In genomic region chr7:111475959-111476358, GRCh38 we compare ENCODE assay signal across 19 cellular contexts.
DNase-seq lines count a peak whose midpoint lies in the region; ATAC-seq, FAIRE-seq and TF ChIP-seq lines count a peak whose summit lies in the region.
"Had no signal": no experiment of that assay in that cellular context is flagged by ENCODE, and none has a peak within 500 bp of the region (broad histone marks: within the 10 kb centered on the region; RNA-seq: fewer than 3 reads in every experiment).

No MANE protein-coding gene starts in this region.

- H3K4me1 ChIP-seq in K562 (replicated peaks in 1 of 2; ENCODE audit: control insufficient read depth in 2 of 2, insufficient read depth in 2 of 2, low read length in 2 of 2) (peaks cover 6 to 47% of the 10 kb centered on the region in 2 experiments; a peak in 4 of 5 replicates), Karpas-422 (ENCODE audit: low read length) (no peaks in the 10 kb centered on the region)
- H3K4me1 ChIP-seq: HAP-1 had no signal

- POLR2A ChIA-PET in K562 (lab: Yijun Ruan, JAX) = interaction anchor here (1.4 kb wide), 1 partner anchor 12 kb away, joined by 4 read pairs; no protein-coding TSS in a partner anchor

- intact Hi-C loops in K562 (cut with micrococcal nuclease) = loop anchor here (1.0 to 5.0 kb wide), 4 partner anchors 38 to 249 kb away; no protein-coding TSS in a partner anchor
- intact Hi-C loops in left colon (cut with DNase I, micrococcal nuclease) = no loop called here

- no peak overlapping the region for H3K4me3 ChIP-seq in K562
- no peak overlapping the region for H3K4me3 ChIP-seq in fibroblast of villous mesenchyme (ENCODE audit: low read depth, low read length)
- H3K4me3 ChIP-seq in Karpas-422 (ENCODE audit: low read length) = no peak overlapping the region
- H3K4me3 ChIP-seq: HAP-1 had no signal

- H3K27me3 ChIP-seq in K562 (ENCODE audit: control insufficient read depth in 2 of 2, insufficient read depth in 2 of 2, low read length in 2 of 2) (no peaks in the 10 kb centered on the region), Karpas-422 (ENCODE audit: low read length) (no peaks in the 10 kb centered on the region)

- H2AFZ ChIP-seq in K562 (ENCODE audit: low read depth, low read length) = no peak overlapping the region
- no peak overlapping the region for H2AFZ ChIP-seq in Karpas-422 (ENCODE audit: low read length)

- in situ Hi-C loops in K562 (cut with MboI) = loop anchor here (5.0 kb wide), 1 partner anchor 384 kb away; the partner anchor contains the start of gene LRRN3

- DNase-seq in NCI-H69 (lab: John Stamatoyannopoulos, UW) (peak; percentile 11), K562 (ENCODE audit: extremely low read depth in 1 of 4, low spot score in 3 of 4) (peak in 2 of 4 experiments; percentile 32 to 58), fibroblast of villous mesenchyme (ENCODE audit: low read depth) (peak; percentile 26), left colon (no peak), NCI-H1930 (lab: John Stamatoyannopoulos, UW) (no peak), Karpas-422 (no peak)
- DNase-seq: C1 segment of cervical spinal cord; Calu3; CD4-positive, alpha-beta memory T cell; COR-L47; DMS53; DMS79 treated with DMSO at 0.1 percent for 48 hours; GF-D8; GOT3 had no signal

- WGBS in K562 (ENCODE audit: insufficient coverage, low coverage, missing lambda C conversion rate) = 88% methylated on average over 1 of the region's 1 CpG

- FAIRE-seq in K562 (lab: Jason Lieb, UNC) = no peak
- FAIRE-seq: GM12891, GM18507, H54 had no signal

- TF ChIP-seq EP300 in K562 (IDR thresholded peaks at IDR 0.05; ENCODE audit: low read length) = peak; percentile 87

- H3K9me2 ChIP-seq in Karpas-422 (replicated peaks; ENCODE audit: insufficient read depth, low read length) = no peaks in the 10 kb centered on the region

- CTCF ChIA-PET in K562 (lab: Yijun Ruan, JAX; ENCODE audit: low intra/inter-chr PET ratio) = no interaction called here

- H3K79me2 ChIP-seq in K562 (ENCODE audit: control insufficient read depth, insufficient read depth, low read length) = peaks cover 10% of the 10 kb centered on the region; the same call in 1 of the 3 replicates
- 0 out of 2 replicates have a peak, but pooled peaks cover 4% of the 10 kb centered on the region for H3K79me2 ChIP-seq in Karpas-422 (ENCODE audit: low read length)

- no peak for TF ChIP-seq RAD21 in K562 (CRISPR knock-in tag; conservative IDR thresholded peaks at IDR 0.05 in 1 of 2, IDR thresholded peaks at IDR 0.05 in 1 of 2)

- no peaks in the 10 kb centered on the region for H3K9me1 ChIP-seq in K562 (ENCODE audit: control insufficient read depth, insufficient read depth, low read length)

- H3K4me2 ChIP-seq in K562 (ENCODE audit: insufficient read depth, low read length) (no peak overlapping the region), Karpas-422 (ENCODE audit: low read depth, low read length, poor library complexity, severe bottlenecking) (no peak overlapping the region)

- BruUV-seq in K562 (replicated peaks; lab: Mats Ljungman, UMichigan) = no TSS peak

- peaks cover 18% of the 10 kb centered on the region for H3K9me3 ChIP-seq in K562 (replicated peaks; ENCODE audit: control insufficient read depth, insufficient read depth, low read depth, low read length)
- no peaks in the 10 kb centered on the region; the same call in 1 of the 2 replicates for H3K9me3 ChIP-seq in Karpas-422 (ENCODE audit: low read length)
- H3K9me3 ChIP-seq: HAP-1 had no signal

- TF ChIP-seq CTCF in K562 (IDR thresholded peaks at IDR 0.05 in 2 of 3, conservative IDR thresholded peaks at IDR 0.05 in 1 of 3; ENCODE audit: insufficient read depth in 2 of 3, low read depth in 1 of 3, low read length in 3 of 3) (no peak), fibroblast of villous mesenchyme (IDR thresholded peaks at IDR 0.05; ENCODE audit: insufficient read depth, low read depth, low read length) (no peak)

- H3K36me3 ChIP-seq in K562 (ENCODE audit: control insufficient read depth, insufficient read depth, low read length) (peaks cover 28% of the 10 kb centered on the region; the same call in 2 of the 3 replicates), Karpas-422 (ENCODE audit: insufficient read depth, low read length) (no peaks in the 10 kb centered on the region)
- H3K36me3 ChIP-seq: HAP-1 had no signal

- H3K27ac ChIP-seq in K562 (ENCODE audit: extremely low read depth, low read depth, low read length) = peak overlapping the region; percentile 68; the same call in 2 of the 3 replicates
- no peak overlapping the region for H3K27ac ChIP-seq in Karpas-422 (ENCODE audit: low read length)

- no peaks in the 10 kb centered on the region for H4K20me1 ChIP-seq in K562 (replicated peaks; ENCODE audit: control insufficient read depth, insufficient read depth, low read length)
- no peaks in the 10 kb centered on the region for H4K20me1 ChIP-seq in Karpas-422 (ENCODE audit: insufficient read depth, low read depth, low read length)

- peak; percentile 83 for ATAC-seq in K562
- no peak for ATAC-seq in left colon
- ATAC-seq in HG03460 (IDR thresholded peaks at IDR 0.05; ENCODE audit: unreplicated experiment) = no peak

- TF ChIP-seq POLR2A in K562 (conservative IDR thresholded peaks at IDR 0.05) = no peak

- peak overlapping the region in 1 of 2 experiments; percentile 46; a peak in 2 of 4 replicates for H3K9ac ChIP-seq in K562 (ENCODE audit: insufficient read depth in 1 of 2, low read depth in 2 of 2, low read length in 2 of 2)
- no peak overlapping the region for H3K9ac ChIP-seq in Karpas-422 (ENCODE audit: low read length)

TF ChIP-seq in K562, 482 proteins besides CTCF, POLR2A, EP300 and RAD21 (continues in another document):
- TF ChIP-seq NR2C2 (CRISPR knock-in tag; IDR thresholded peaks at IDR 0.05) (no peak), NR2C2 (tag; IDR thresholded peaks at IDR 0.05) (peak; percentile 54; the same call in 1 of the 2 replicates), E2F8 (IDR thresholded peaks at IDR 0.05; ENCODE audit: low read depth, partially characterized antibody) (peak; percentile 32), ZNF311 (CRISPR knock-in tag; IDR thresholded peaks at IDR 0.05) (no peak), ESRRA (IDR thresholded peaks at IDR 0.05; ENCODE audit: borderline replicate concordance, low read depth) (peak; percentile 36; the same call in 1 of the 2 replicates), ZEB2 (IDR thresholded peaks at IDR 0.05) (peak; percentile 65), ATF7 (IDR thresholded peaks at IDR 0.05) (peak; percentile 91), CXXC5 (CRISPR knock-in tag; IDR thresholded peaks at IDR 0.05) (peak; percentile 15; the same call in 1 of the 2 replicates), FOXM1 (IDR thresholded peaks at IDR 0.05; ENCODE audit: low read depth) (peak; percentile 64; the same call in 1 of the 2 replicates), FOXM1 (CRISPR knock-in tag; IDR thresholded peaks at IDR 0.05; ENCODE audit: low read depth) (no peak), E2F4 (CRISPR knock-in tag; IDR thresholded peaks at IDR 0.05; ENCODE audit: low read depth) (no peak)
- TF ChIP-seq, protein P1, sequence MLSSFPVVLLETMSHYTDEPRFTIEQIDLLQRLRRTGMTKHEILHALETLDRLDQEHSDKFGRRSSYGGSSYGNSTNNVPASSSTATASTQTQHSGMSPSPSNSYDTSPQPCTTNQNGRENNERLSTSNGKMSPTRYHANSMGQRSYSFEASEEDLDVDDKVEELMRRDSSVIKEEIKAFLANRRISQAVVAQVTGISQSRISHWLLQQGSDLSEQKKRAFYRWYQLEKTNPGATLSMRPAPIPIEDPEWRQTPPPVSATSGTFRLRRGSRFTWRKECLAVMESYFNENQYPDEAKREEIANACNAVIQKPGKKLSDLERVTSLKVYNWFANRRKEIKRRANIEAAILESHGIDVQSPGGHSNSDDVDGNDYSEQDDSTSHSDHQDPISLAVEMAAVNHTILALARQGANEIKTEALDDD (IDR thresholded peaks at IDR 0.05) = peak; percentile 23; the same call in 1 of the 2 replicates

Comparison
In these comparisons a context has a peak if more than half of its experiments do, and no peak if none do; other contexts are left out.
1. DNase-seq: peak in NCI-H69 (single experiment) and fibroblast of villous mesenchyme (single experiment); none in left colon (0 of 2), NCI-H1930 (0 of 2) and Karpas-422 (single experiment).